ENCODE assay signal across 18 cellular contexts in the genomic region with DNA sequence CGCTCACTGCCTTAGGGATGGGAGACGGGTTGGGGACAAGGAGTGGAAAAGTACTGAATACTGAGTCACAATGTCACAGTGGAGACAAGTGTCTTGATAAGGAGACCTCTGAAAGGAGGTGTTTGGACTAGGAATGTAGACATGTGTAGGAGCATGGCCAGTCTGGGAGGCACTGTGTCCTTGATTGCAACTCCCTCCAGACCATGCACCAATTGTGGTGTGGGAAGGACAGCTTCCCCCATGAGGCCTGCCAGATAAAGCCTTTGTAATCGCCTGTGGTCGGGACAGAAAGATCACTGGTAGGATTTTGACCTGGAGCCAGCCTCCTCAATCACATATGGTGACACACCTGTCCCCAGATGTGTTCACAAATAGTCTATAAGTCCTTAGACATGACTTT.
"Had no signal": no experiment of that assay in that cellular context is flagged by ENCODE, and none has a peak within 500 bp of the region (broad histone marks: within the 10 kb centered on the region; RNA-seq: fewer than 3 reads in every experiment).

No MANE protein-coding gene starts in this region.

- H3K4me1 ChIP-seq: SJCRH30 had no signal

- ATAC-seq: Panc1, PC-3, Right ventricle myocardium inferior, SK-N-SH treated with all-trans-retinoic acid at 6 μM for 48 hours had no signal

- H3K27me3 ChIP-seq: MG63, SJCRH30 had no signal

- H3K27ac ChIP-seq: SJCRH30 had no signal

- H3K36me3 ChIP-seq: MG63, SJCRH30 had no signal

- DNase-seq: Karpas-422, KG1, MG63, NCI-H1092, NCI-H1694 treated with DMSO at 0.1 percent for 48 hours, NCI-H1930, NCI-H2171, NCI-H226, NCI-H446, NCI-H510A, NCI-H524 treated with DMSO at 0.1 percent for 48 hours, NCI-H774, PC-3, SHP77 treated with DMSO at 0.1 percent for 48 hours had no signal

- H3K9me3 ChIP-seq: MG63, SJCRH30 had no signal

- H3K4me3 ChIP-seq: MG63, SJCRH30 had no signal
